In the genomic region with DNA sequence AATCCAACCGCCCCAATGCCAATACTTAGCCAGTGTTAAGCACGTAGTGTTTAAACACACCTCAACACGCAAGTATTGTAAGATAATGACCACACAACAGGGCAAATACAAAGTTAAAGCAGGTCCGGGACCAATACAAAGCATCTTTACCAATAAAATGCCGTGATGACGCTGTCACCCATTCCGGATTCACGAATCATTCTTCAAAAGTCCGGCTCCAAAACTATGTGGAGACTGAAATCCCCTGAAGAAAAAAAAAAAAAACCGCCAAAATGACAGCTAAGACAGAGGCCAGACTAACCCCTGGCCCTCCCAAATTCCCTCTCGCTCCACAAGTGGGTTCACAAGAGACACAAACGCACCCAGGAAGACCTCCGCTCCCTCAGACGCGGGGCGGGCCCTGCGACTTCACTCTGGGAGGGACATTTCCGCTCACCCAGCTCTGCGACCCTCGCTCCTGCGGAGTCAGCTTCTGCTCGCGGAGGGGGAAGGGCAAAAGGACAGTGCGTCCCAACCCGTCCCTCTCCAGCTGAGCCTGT, we compare ENCODE assay signal across 8 cellular contexts. TPM values are rescaled to one million over a fixed set of nuclear protein-coding genes. Genes with fewer than 3 reads are reported as not detected.
A peak's percentile ranks its signal among the peaks of the same experiment; 100 is the strongest.
DNase-seq lines count a peak whose midpoint lies in the region; ATAC-seq and TF ChIP-seq lines count a peak whose summit lies in the region.

No MANE protein-coding gene starts in this region.

- no peak for DNase-seq in AG04449 (ENCODE audit: low read depth, low spot score)
- peak; percentile 44 for DNase-seq in amniotic stem cell (lab: John Stamatoyannopoulos, UW)
- no peak for DNase-seq in upper lobe of left lung
- no peak for DNase-seq in dermis blood vessel endothelial cell
- no peak for DNase-seq in ureter (ENCODE audit: low spot score)

- POLR2A ChIA-PET in AG04449 (lab: Yijun Ruan, JAX): interaction anchor here (0.6 to 2.4 kb wide), 4 partner anchors 16 to 394 kb away, joined by 3 to 12 read pairs (median 3); a partner anchor contains a TSS

- H3K27ac ChIP-seq in liver (ENCODE audit: low read depth in 1 of 2, low read length in 2 of 2) (peak overlapping the region; percentile 78 to 84), upper lobe of left lung (peak overlapping the region; percentile 91 to 94 (median 93))

- no peak for TF ChIP-seq EP300 in upper lobe of left lung (IDR thresholded peaks at IDR 0.05)

- peak overlapping the region; percentile 97 for H3K4me3 ChIP-seq in AG04449 (ENCODE audit: low read depth, low read length)
- peak overlapping the region; percentile 78 to 98 (median 91) for H3K4me3 ChIP-seq in liver (ENCODE audit: low read depth in 1 of 3, low read length in 3 of 3)
- peak overlapping the region; percentile 60 to 70 (median 66) for H3K4me3 ChIP-seq in upper lobe of left lung

- peak overlapping the region; percentile 85 to 88 for H3K9ac ChIP-seq in liver (ENCODE audit: low read depth in 1 of 2, low read length in 2 of 2)

- TF ChIP-seq POLR2A in upper lobe of left lung (IDR thresholded peaks at IDR 0.05): no peak

- H3K9me3 ChIP-seq in liver (ENCODE audit: control insufficient read depth in 4 of 4, low read length in 3 of 4) (no peaks in the 10 kb centered on the region), upper lobe of left lung (no peaks in the 10 kb centered on the region)

- no peaks in the 10 kb centered on the region for H3K36me3 ChIP-seq in liver (ENCODE audit: control insufficient read depth in 4 of 4, insufficient read depth in 3 of 4, low read depth in 1 of 4, low read length in 3 of 4)
- H3K36me3 ChIP-seq in upper lobe of left lung: no peaks in the 10 kb centered on the region

- CTCF ChIA-PET in AG04449 (lab: Yijun Ruan, JAX): interaction anchor here (0.7 to 9.1 kb wide), 5 partner anchors 375 to 1081 kb away, joined by 3 to 69 read pairs (median 6); no protein-coding TSS in a partner anchor

- no peak for TF ChIP-seq RAD21 in liver (IDR thresholded peaks at IDR 0.05)

- TF ChIP-seq CTCF in AG04449 (IDR thresholded peaks at IDR 0.05; ENCODE audit: insufficient read depth, low read length, missing control alignments) (no peak), liver (IDR thresholded peaks at IDR 0.05; ENCODE audit: low read depth, low read length, missing input control) (no peak), upper lobe of left lung (IDR thresholded peaks at IDR 0.05) (no peak)

- H3K4me1 ChIP-seq in liver (ENCODE audit: control insufficient read depth in 4 of 4, insufficient read depth in 4 of 4, low read length in 3 of 4): peaks cover 3 to 16% (median 11%) of the 10 kb centered on the region in 4 donors
- peaks cover 13 to 29% (median 16%) of the 10 kb centered on the region in 4 donors for H3K4me1 ChIP-seq in upper lobe of left lung

- under 1% methylated on average over 25 of the region's 25 CpGs for WGBS in liver
- WGBS in upper lobe of left lung, 2 donors: 1 to 2% methylated on average over 17 to 25 of the region's 25 CpGs

- ATAC-seq in GM19035 (IDR thresholded peaks at IDR 0.05; ENCODE audit: unreplicated experiment): peak; percentile 46
- peak; percentile 37 for ATAC-seq in HG03159 (IDR thresholded peaks at IDR 0.05; ENCODE audit: unreplicated experiment)
- peak in 1 of 2 donors; percentile 27 for ATAC-seq in upper lobe of left lung (ENCODE audit: low FRiP score in 2 of 2)

- H3K27me3 ChIP-seq in liver (ENCODE audit: control insufficient read depth in 4 of 4, insufficient read depth in 4 of 4, low read length in 3 of 4): no peaks in the 10 kb centered on the region
- no peaks in the 10 kb centered on the region for H3K27me3 ChIP-seq in upper lobe of left lung

TF ChIP-seq in liver, 16 proteins besides CTCF, POLR2A, EP300 and RAD21:
- TF ChIP-seq RXRA (IDR thresholded peaks at IDR 0.05) (no peak), HNF4G (IDR thresholded peaks at IDR 0.05) (no peak), SP1 (IDR thresholded peaks at IDR 0.05) (no peak), GABPA (IDR thresholded peaks at IDR 0.05 in 1 of 2, conservative IDR thresholded peaks at IDR 0.05 in 1 of 2) (no peak), EGR1 (IDR thresholded peaks at IDR 0.05; ENCODE audit: low read depth in 2 of 2) (no peak), HNF4A (conservative IDR thresholded peaks at IDR 0.05) (no peak), TAF1 (conservative IDR thresholded peaks at IDR 0.05) (no peak), NR2F2 (IDR thresholded peaks at IDR 0.05) (no peak), JUND (IDR thresholded peaks at IDR 0.05) (no peak), YY1 (IDR thresholded peaks at IDR 0.05) (no peak), FOXA1 (IDR thresholded peaks at IDR 0.05) (no peak), FOXA2 (IDR thresholded peaks at IDR 0.05) (no peak)
- TF ChIP-seq, protein P1, sequence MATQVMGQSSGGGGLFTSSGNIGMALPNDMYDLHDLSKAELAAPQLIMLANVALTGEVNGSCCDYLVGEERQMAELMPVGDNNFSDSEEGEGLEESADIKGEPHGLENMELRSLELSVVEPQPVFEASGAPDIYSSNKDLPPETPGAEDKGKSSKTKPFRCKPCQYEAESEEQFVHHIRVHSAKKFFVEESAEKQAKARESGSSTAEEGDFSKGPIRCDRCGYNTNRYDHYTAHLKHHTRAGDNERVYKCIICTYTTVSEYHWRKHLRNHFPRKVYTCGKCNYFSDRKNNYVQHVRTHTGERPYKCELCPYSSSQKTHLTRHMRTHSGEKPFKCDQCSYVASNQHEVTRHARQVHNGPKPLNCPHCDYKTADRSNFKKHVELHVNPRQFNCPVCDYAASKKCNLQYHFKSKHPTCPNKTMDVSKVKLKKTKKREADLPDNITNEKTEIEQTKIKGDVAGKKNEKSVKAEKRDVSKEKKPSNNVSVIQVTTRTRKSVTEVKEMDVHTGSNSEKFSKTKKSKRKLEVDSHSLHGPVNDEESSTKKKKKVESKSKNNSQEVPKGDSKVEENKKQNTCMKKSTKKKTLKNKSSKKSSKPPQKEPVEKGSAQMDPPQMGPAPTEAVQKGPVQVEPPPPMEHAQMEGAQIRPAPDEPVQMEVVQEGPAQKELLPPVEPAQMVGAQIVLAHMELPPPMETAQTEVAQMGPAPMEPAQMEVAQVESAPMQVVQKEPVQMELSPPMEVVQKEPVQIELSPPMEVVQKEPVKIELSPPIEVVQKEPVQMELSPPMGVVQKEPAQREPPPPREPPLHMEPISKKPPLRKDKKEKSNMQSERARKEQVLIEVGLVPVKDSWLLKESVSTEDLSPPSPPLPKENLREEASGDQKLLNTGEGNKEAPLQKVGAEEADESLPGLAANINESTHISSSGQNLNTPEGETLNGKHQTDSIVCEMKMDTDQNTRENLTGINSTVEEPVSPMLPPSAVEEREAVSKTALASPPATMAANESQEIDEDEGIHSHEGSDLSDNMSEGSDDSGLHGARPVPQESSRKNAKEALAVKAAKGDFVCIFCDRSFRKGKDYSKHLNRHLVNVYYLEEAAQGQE (IDR thresholded peaks at IDR 0.05): no peak
- TF ChIP-seq, protein P2, sequence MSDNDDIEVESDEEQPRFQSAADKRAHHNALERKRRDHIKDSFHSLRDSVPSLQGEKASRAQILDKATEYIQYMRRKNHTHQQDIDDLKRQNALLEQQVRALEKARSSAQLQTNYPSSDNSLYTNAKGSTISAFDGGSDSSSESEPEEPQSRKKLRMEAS (IDR thresholded peaks at IDR 0.05): no peak
- TF ChIP-seq, protein P3, sequence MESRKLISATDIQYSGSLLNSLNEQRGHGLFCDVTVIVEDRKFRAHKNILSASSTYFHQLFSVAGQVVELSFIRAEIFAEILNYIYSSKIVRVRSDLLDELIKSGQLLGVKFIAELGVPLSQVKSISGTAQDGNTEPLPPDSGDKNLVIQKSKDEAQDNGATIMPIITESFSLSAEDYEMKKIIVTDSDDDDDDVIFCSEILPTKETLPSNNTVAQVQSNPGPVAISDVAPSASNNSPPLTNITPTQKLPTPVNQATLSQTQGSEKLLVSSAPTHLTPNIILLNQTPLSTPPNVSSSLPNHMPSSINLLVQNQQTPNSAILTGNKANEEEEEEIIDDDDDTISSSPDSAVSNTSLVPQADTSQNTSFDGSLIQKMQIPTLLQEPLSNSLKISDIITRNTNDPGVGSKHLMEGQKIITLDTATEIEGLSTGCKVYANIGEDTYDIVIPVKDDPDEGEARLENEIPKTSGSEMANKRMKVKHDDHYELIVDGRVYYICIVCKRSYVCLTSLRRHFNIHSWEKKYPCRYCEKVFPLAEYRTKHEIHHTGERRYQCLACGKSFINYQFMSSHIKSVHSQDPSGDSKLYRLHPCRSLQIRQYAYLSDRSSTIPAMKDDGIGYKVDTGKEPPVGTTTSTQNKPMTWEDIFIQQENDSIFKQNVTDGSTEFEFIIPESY (IDR thresholded peaks at IDR 0.05): no peak
- TF ChIP-seq, protein P4, sequence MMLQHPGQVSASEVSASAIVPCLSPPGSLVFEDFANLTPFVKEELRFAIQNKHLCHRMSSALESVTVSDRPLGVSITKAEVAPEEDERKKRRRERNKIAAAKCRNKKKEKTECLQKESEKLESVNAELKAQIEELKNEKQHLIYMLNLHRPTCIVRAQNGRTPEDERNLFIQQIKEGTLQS (IDR thresholded peaks at IDR 0.05): no peak

RNA-seq across cellular contexts. Expression of a gene that starts 0.6 kb away (rescaled TPM):
- total RNA-seq in liver (10 to 100 TPM in 1 of 2 donors, 1 to 10 TPM in 1; 9.7 to 13.0 TPM), upper lobe of left lung (10 to 100 TPM in 5 of 6 donors, 1 to 10 TPM in 1; 7.3 to 19.1 (median 12.5) TPM), dermis blood vessel endothelial cell (13.8 and 31.8 TPM in 2 replicates), ureter (17.5 TPM)
- 10 to 100 TPM in 1 of 2 donors, 1 to 10 TPM in 1; 5.0 to 10.5 TPM for polyA plus RNA-seq in liver

RNA-seq across cellular contexts. Expression of a gene that starts 0.8 kb away (rescaled TPM):
- total RNA-seq in liver (10 to 100 TPM in 1 of 2 donors, 1 to 10 TPM in 1; 1.5 to 19.1 TPM), upper lobe of left lung (1 to 10 TPM; 1.8 to 8.4 (median 4.4) TPM), dermis blood vessel endothelial cell (13.4 and 19.6 TPM in 2 replicates), ureter (4.2 TPM)
- under 1 TPM; 0.61 to 0.87 TPM for polyA plus RNA-seq in liver

RNA-seq across cellular contexts. Expression of a gene that starts 43.9 kb away (rescaled TPM):
- 10 to 100 TPM; 60.2 to 84.8 TPM for total RNA-seq in liver
- 10 to 100 TPM; 28.6 to 56.8 TPM for polyA plus RNA-seq in liver
- 100 to 1,000 TPM; 169 to 367 (median 271) TPM for total RNA-seq in upper lobe of left lung
- total RNA-seq in dermis blood vessel endothelial cell: 180 and 432 TPM in 2 replicates
- total RNA-seq in ureter: 543 TPM

RNA-seq across cellular contexts. Expression of a gene that starts 44.3 kb away (rescaled TPM):
- total RNA-seq in liver (1 to 10 TPM; 5.7 to 6.1 TPM), upper lobe of left lung (10 to 100 TPM in 4 of 6 donors, 1 to 10 TPM in 2; 5.3 to 17.8 (median 12.0) TPM), dermis blood vessel endothelial cell (5.5 and 6.0 TPM in 2 replicates), ureter (20.4 TPM)
- under 1 TPM; 0.67 to 0.84 TPM for polyA plus RNA-seq in liver
